ENCODE assay signal across 8 cellular contexts in genomic region chr17:73644145-73645049, GRCh38. TPM values are rescaled to one million over a fixed set of nuclear protein-coding genes. Genes with fewer than 3 reads are reported as not detected.
DNase-seq lines count a peak whose midpoint lies in the region; ATAC-seq and TF ChIP-seq lines count a peak whose summit lies in the region.

Gene SDK2 (minus strand): TSS chr17:73644445. CDS start chr17:73644088, 357 bp downstream.

- H3K9me3 Mint-ChIP-seq in nephron progenitor cell = no peaks in the 10 kb centered on the region

- H3K9ac ChIP-seq in ES-I3 (ENCODE audit: low read depth, low read length) = peak within 1 kb of the TSS; percentile 67

- 0 to 8% methylated on average over 1 to 5 of the region's 105 CpGs for WGBS in esophagus squamous epithelium, 2 donors

- peaks cover 43% of the 10 kb centered on the region for H3K27me3 Mint-ChIP-seq in nephron progenitor cell (ENCODE audit: low read depth, poor library complexity)

- H3K27me3 ChIP-seq in SJSA1 (replicated peaks) (peaks cover 97% of the 10 kb centered on the region), esophagus squamous epithelium (peaks cover 0 to 95% (median 0%) of the 10 kb centered on the region in 4 donors)

- H3K36me3 Mint-ChIP-seq in nephron progenitor cell (ENCODE audit: low read depth) = no peaks in the 10 kb centered on the region

- H3K9me3 ChIP-seq in ES-I3 (ENCODE audit: control insufficient read depth, insufficient read depth, low read length) (no peaks in the 10 kb centered on the region), SJSA1 (replicated peaks) (no peaks in the 10 kb centered on the region), esophagus squamous epithelium (no peaks in the 10 kb centered on the region)

- no peak for DNase-seq in SJSA1 (ENCODE audit: low read depth in 1 of 2, low spot score in 2 of 2)
- no peak for DNase-seq in esophagus squamous epithelium (lab: John Stamatoyannopoulos, UW)
- DNase-seq in nephron progenitor cell = peak; percentile 61
- no peak for DNase-seq in MV-4-11 (lab: John Stamatoyannopoulos, UW)
- DNase-seq in dermis blood vessel endothelial cell = no peak

- H3K36me3 ChIP-seq in ES-I3 (ENCODE audit: insufficient read depth, low read length) (no peaks in the 10 kb centered on the region), SJSA1 (no peaks in the 10 kb centered on the region), esophagus squamous epithelium (no peaks in the 10 kb centered on the region)

- H3K4me1 ChIP-seq in ES-I3 (ENCODE audit: insufficient read depth, low read length) = peaks cover 40% of the 10 kb centered on the region
- peaks cover 16% of the 10 kb centered on the region for H3K4me1 ChIP-seq in SJSA1 (replicated peaks)
- H3K4me1 ChIP-seq in esophagus squamous epithelium = peaks cover 22 to 43% (median 25%) of the 10 kb centered on the region in 3 donors

- TF ChIP-seq CTCF in esophagus squamous epithelium (IDR thresholded peaks at IDR 0.05) = no peak
- TF ChIP-seq CTCF in nephron progenitor cell (IDR thresholded peaks at IDR 0.05) = no peak

- peaks cover 67% of the 10 kb centered on the region for H3K4me1 Mint-ChIP-seq in nephron progenitor cell

- H3K4me3 Mint-ChIP-seq in nephron progenitor cell = peak within 1 kb of the TSS; percentile 91

- intact Hi-C loops in esophagus squamous epithelium (cut with DNase I) = loop anchor here (5.0 kb wide), 1 partner anchor 73 kb away; no protein-coding TSS in a partner anchor

- H3K4me3 ChIP-seq in SJSA1 (peak within 1 kb of the TSS; percentile 7), esophagus squamous epithelium (peak within 1 kb of the TSS; percentile 34 to 68 (median 52))

- TF ChIP-seq POLR2A in esophagus squamous epithelium (IDR thresholded peaks at IDR 0.05) = no peak

- H3K27ac ChIP-seq in SJSA1 = no peak within 1 kb of the TSS
- peak within 1 kb of the TSS in 3 of 4 donors; percentile 42 to 49 (median 44) for H3K27ac ChIP-seq in esophagus squamous epithelium

- ATAC-seq in HG02840 (IDR thresholded peaks at IDR 0.05; ENCODE audit: low FRiP score, unreplicated experiment) = no peak
- ATAC-seq in HG03095 (IDR thresholded peaks at IDR 0.05; ENCODE audit: unreplicated experiment) = no peak

- peak within 1 kb of the TSS; percentile 77 for H3K27ac Mint-ChIP-seq in nephron progenitor cell

RNA-seq across cellular contexts. Expression of gene SDK2, which starts in this region (rescaled TPM):
- 0.05 TPM in 1 of 2 replicates, not detected in the other for total RNA-seq in SJSA1 (2014; rRNA removed; shearing (Covaris generic))
- total RNA-seq in esophagus squamous epithelium = 1 to 10 TPM; 1.7 to 5.5 (median 2.4) TPM
- not detected in 2 replicates for total RNA-seq in dermis blood vessel endothelial cell
